In genomic region chr20:35226126-35226774, GRCh38 we compare ENCODE assay signal across 8 cellular contexts. TPM values are rescaled to one million over a fixed set of nuclear protein-coding genes. Genes with fewer than 3 reads are reported as not detected.
DNase-seq lines count a peak whose midpoint lies in the region; ATAC-seq, FAIRE-seq and TF ChIP-seq lines count a peak whose summit lies in the region.

Gene MMP24 (plus strand): TSS chr20:35226690. CDS start chr20:35226739, 49 bp downstream.

- no peak for TF ChIP-seq RAD21 in A549 (conservative IDR thresholded peaks at IDR 0.05 in 1 of 2, IDR thresholded peaks at IDR 0.05 in 1 of 2)

- H3K27me3 ChIP-seq in H7 (ENCODE audit: control insufficient read depth, insufficient read depth, low read length), result peaks cover 12% of the 10 kb centered on the region
- H3K27me3 ChIP-seq in mucosa of rectum (ENCODE audit: control insufficient read depth in 2 of 2, insufficient read depth in 2 of 2, low read length in 2 of 2), result peaks cover 5 to 7% of the 10 kb centered on the region in 2 donors

- peak within 1 kb of the TSS; percentile 65 for H3K4me3 ChIP-seq in A549
- H3K4me3 ChIP-seq in H7 (ENCODE audit: insufficient read depth, low read depth, low read length), result peak within 1 kb of the TSS; percentile 47
- H3K4me3 ChIP-seq in astrocyte of the spinal cord (ENCODE audit: low read depth, low read length), result peak within 1 kb of the TSS; percentile 1
- peak within 1 kb of the TSS; percentile 45 to 53 for H3K4me3 ChIP-seq in mucosa of rectum (ENCODE audit: low read length in 2 of 2)

- H3K4me1 ChIP-seq in A549 (peaks cover 18% of the 10 kb centered on the region; the same call in 2 of the 3 replicates), mucosa of rectum (ENCODE audit: control insufficient read depth in 2 of 2, insufficient read depth in 2 of 2, low read length in 2 of 2) (peaks cover 2 to 6% of the 10 kb centered on the region in 2 donors)

- H3K9me3 ChIP-seq in A549 (no peaks in the 10 kb centered on the region), mucosa of rectum (ENCODE audit: control insufficient read depth in 2 of 2, low read length in 2 of 2) (no peaks in the 10 kb centered on the region)

- no peak for TF ChIP-seq POLR2A in A549 (IDR thresholded peaks at IDR 0.05; ENCODE audit: low read length)

- ATAC-seq in A549, result peak; percentile 22 to 60; a peak in 3 of 6 replicates
- ATAC-seq in HG02623 (IDR thresholded peaks at IDR 0.05; ENCODE audit: unreplicated experiment), result no peak

- DNase-seq in A549 (ENCODE audit: low read depth in 1 of 2, low spot score in 1 of 2) (no peak), H7 (peak; percentile 84), astrocyte of the spinal cord (ENCODE audit: low read depth, low spot score) (no peak), HPDE6-E6E7 (ENCODE audit: extremely low spot score) (no peak), NCI-H1436 treated with DMSO at 0.1 percent for 48 hours (lab: John Stamatoyannopoulos, UW) (no peak), NCI-H2107 treated with DMSO at 0.1 percent for 48 hours (lab: John Stamatoyannopoulos, UW; ENCODE audit: unreplicated experiment) (no peak)

- POLR2A ChIA-PET in A549 (lab: Yijun Ruan, JAX), result interaction anchor here (0.7 kb wide), 1 partner anchor 11 kb away, joined by 3 read pairs; no protein-coding TSS in a partner anchor

- TF ChIP-seq EP300 in A549 (IDR thresholded peaks at IDR 0.05), result no peak

- in situ Hi-C loops in astrocyte of the spinal cord (cut with HindIII; ENCODE audit: low sequenced_read_pairs), result no loop called here

- peak within 1 kb of the TSS; percentile 93 for H3K4me2 ChIP-seq in A549

- CTCF ChIA-PET in A549 (lab: Yijun Ruan, JAX), result interaction anchor here (0.6 to 3.6 kb wide), 8 partner anchors 13 to 81 kb away, joined by 3 to 18 read pairs (median 4); no protein-coding TSS in a partner anchor

- 13% methylated on average over 11 of the region's 53 CpGs for WGBS in A549 (ENCODE audit: missing lambda C conversion rate)

- no peaks in the 10 kb centered on the region for H3K36me3 ChIP-seq in H7 (replicated peaks; ENCODE audit: control insufficient read depth, insufficient read depth, low read length)
- no peaks in the 10 kb centered on the region for H3K36me3 ChIP-seq in mucosa of rectum (ENCODE audit: control insufficient read depth in 2 of 2, insufficient read depth in 2 of 2, low read length in 2 of 2)

- H3K9ac ChIP-seq in mucosa of rectum (ENCODE audit: low read depth in 1 of 2, low read length in 2 of 2), result no peak within 1 kb of the TSS

- H3K27ac ChIP-seq in A549 (peak within 1 kb of the TSS; percentile 68 to 93), mucosa of rectum (ENCODE audit: low read depth in 2 of 2, low read length in 2 of 2) (no peak within 1 kb of the TSS)

- no peak for FAIRE-seq in A549 (lab: Jason Lieb, UNC)

- TF ChIP-seq CTCF in A549 (IDR thresholded peaks at IDR 0.05) (no peak), astrocyte of the spinal cord (IDR thresholded peaks at IDR 0.05; ENCODE audit: low read depth, low read length) (no peak)

TF ChIP-seq in A549, 52 proteins besides CTCF, POLR2A, EP300 and RAD21:
- TF ChIP-seq ELK1 (IDR thresholded peaks at IDR 0.05; ENCODE audit: low read depth, low read length) (no peak), RARB (CRISPR knock-in tag; IDR thresholded peaks at IDR 0.05) (no peak), HDAC2 (IDR thresholded peaks at IDR 0.05) (no peak), JUNB (IDR thresholded peaks at IDR 0.05) (no peak), CHD4 (IDR thresholded peaks at IDR 0.05; ENCODE audit: borderline replicate concordance) (no peak), MAX (IDR thresholded peaks at IDR 0.05) (no peak), RNF2 (IDR thresholded peaks at IDR 0.05; ENCODE audit: borderline replicate concordance, low read depth) (no peak), NR3C1 (IDR thresholded peaks at IDR 0.05) (no peak), E2F6 (IDR thresholded peaks at IDR 0.05; ENCODE audit: borderline replicate concordance, low read depth) (no peak), PHF8 (IDR thresholded peaks at IDR 0.05; ENCODE audit: borderline replicate concordance, low read depth) (no peak), POLR2AphosphoS2 (conservative IDR thresholded peaks at IDR 0.05; ENCODE audit: low read length) (no peak), CEBPB (IDR thresholded peaks at IDR 0.05) (no peak), RCOR1 (IDR thresholded peaks at IDR 0.05; ENCODE audit: low read depth, low read length) (no peak), EHMT2 (IDR thresholded peaks at IDR 0.05; ENCODE audit: low read depth) (no peak), SREBF2 (IDR thresholded peaks at IDR 0.05) (no peak)

RNA-seq across cellular contexts. Expression of gene MMP24, which starts in this region (rescaled TPM):
- 21.3 and 22.7 TPM in 2 replicates for polyA plus RNA-seq in A549 (2011; rRNA removed)
- polyA plus RNA-seq in A549 (2012; cell fraction: cytosol; rRNA removed), result 33.1 and 47.5 TPM in 2 replicates
- polyA plus RNA-seq in A549 (2012; cell fraction: nucleus; rRNA removed), result 46.6 and 51.8 TPM in 2 replicates
- 33.3 to 39.4 TPM (median 37.4 TPM) in 3 replicates for polyA plus RNA-seq in A549 (2017; fragmentation: RNase III; extraction: RNeasy Plus Mini Kit Qiagen cat#74134 plus additional on column Dnase treatment)
- polyA minus RNA-seq in A549 (2011; rRNA and poly(A)+ RNA removed), result 33.4 and 41.1 TPM in 2 replicates
- 14.8 and 21.1 TPM in 2 replicates for total RNA-seq in H7 (2014; rRNA removed; shearing (Covaris generic))

Comparison
In these comparisons a context has a peak if more than half of its experiments do, and no peak if none do; other contexts are left out.
1. H3K27ac ChIP-seq: peak in A549 (2 of 2); none in mucosa of rectum (0 of 2).
2. H3K4me3 ChIP-seq: peak in every context shown above with its lines; median percentile 65 in A549; 49 in mucosa of rectum; 47 in H7; 1 in astrocyte of the spinal cord.